Comparison of ENCODE assay signal across 8 cellular contexts in genomic region chr17:40075216-40076100, GRCh38. TPM values are rescaled to one million over a fixed set of nuclear protein-coding genes. Genes with fewer than 3 reads are reported as not detected.
A peak's percentile ranks its signal among the peaks of the same experiment; 100 is the strongest.
DNase-seq lines count a peak whose midpoint lies in the region; ATAC-seq and TF ChIP-seq lines count a peak whose summit lies in the region.

No MANE protein-coding gene starts in this region.

- peaks cover 0 to 8% of the 10 kb centered on the region in 2 experiments for H3K36me3 ChIP-seq in SK-N-SH (replicated peaks in 1 of 2; ENCODE audit: control insufficient read depth in 1 of 2, insufficient read depth in 2 of 2, low read length in 1 of 2)
- peaks cover 0 to 58% (median 29%) of the 10 kb centered on the region in 9 donors for H3K36me3 ChIP-seq in heart right ventricle
- peaks cover 0 to 56% of the 10 kb centered on the region in 2 donors for H3K36me3 ChIP-seq in psoas muscle (ENCODE audit: insufficient read depth in 1 of 2, low read depth in 1 of 2)

- TF ChIP-seq RAD21 in Ishikawa (IDR thresholded peaks at IDR 0.05; ENCODE audit: low read depth) (peak; percentile 68), SK-N-SH (IDR thresholded peaks at IDR 0.05; ENCODE audit: low read length) (peak; percentile 69)

- H3K27ac Mint-ChIP-seq in activated naive CD8-positive, alpha-beta T cell, result peak overlapping the region; percentile 50

- H3K9me3 ChIP-seq in SK-N-SH, result no peaks in the 10 kb centered on the region
- H3K9me3 ChIP-seq in heart right ventricle, result no peaks in the 10 kb centered on the region
- no peaks in the 10 kb centered on the region for H3K9me3 ChIP-seq in psoas muscle

- peak; percentile 21; the same call in 1 of the 2 replicates for TF ChIP-seq EP300 in Ishikawa (IDR thresholded peaks at IDR 0.05; ENCODE audit: borderline replicate concordance)
- peak in 1 of 2 experiments; percentile 12; a peak in 1 of 4 replicates for TF ChIP-seq EP300 in SK-N-SH (IDR thresholded peaks at IDR 0.05; ENCODE audit: borderline replicate concordance in 1 of 2, low read depth in 1 of 2, low read length in 1 of 2)

- peak overlapping the region; percentile 54 to 76; a peak in 3 of 4 replicates for H3K27ac ChIP-seq in SK-N-SH (ENCODE audit: low read depth in 2 of 2, low read length in 1 of 2)
- peak overlapping the region; percentile 74 to 99 (median 90) for H3K27ac ChIP-seq in heart right ventricle
- peak overlapping the region; percentile 94 for H3K27ac ChIP-seq in psoas muscle

- peak overlapping the region; percentile 54; the same call in 1 of the 2 replicates for H3K4me2 ChIP-seq in SK-N-SH

- no peaks in the 10 kb centered on the region for H3K27me3 Mint-ChIP-seq in activated naive CD8-positive, alpha-beta T cell

- in situ Hi-C loops in Caki2 (cut with HindIII; ENCODE audit: low pct_unique_long_range_greater_than_20kb, low sequenced_read_pairs), result no loop called here

- POLR2A ChIA-PET in SK-N-SH (lab: Yijun Ruan, JAX), result interaction anchor here (0.5 to 2.3 kb wide), 6 partner anchors 10 to 39 kb away, joined by 3 to 9 read pairs (median 5); partner anchors contain the start of gene THRA

- intact Hi-C loops in heart right ventricle (cut with DNase I) (loop anchor here in 2 of 10 donors (1.0 to 5.0 kb wide), 4 partner anchors 13 to 38 kb away; partner anchors contain the start of gene THRA (in 1 of the 2)), psoas muscle (cut with DNase I) (loop anchor here in 1 of 2 donors (2.0 kb wide), 1 partner anchor 15 kb away; no protein-coding TSS in a partner anchor)

- DNase-seq in Caki2 (ENCODE audit: low read depth), result peak; percentile 64
- peak; percentile 83 for DNase-seq in SK-N-SH
- DNase-seq in heart right ventricle, result peak; percentile 80 to 85
- DNase-seq in psoas muscle, result peak; percentile 83 to 93
- no peak for DNase-seq in COLO829 (ENCODE audit: low spot score)

- no peaks in the 10 kb centered on the region for H3K36me3 Mint-ChIP-seq in activated naive CD8-positive, alpha-beta T cell

- no peak overlapping the region for H2AFZ ChIP-seq in SK-N-SH (ENCODE audit: low read depth)

- no peak overlapping the region for H3K9ac ChIP-seq in SK-N-SH

- peaks cover 39% of the 10 kb centered on the region for H3K4me1 Mint-ChIP-seq in activated naive CD8-positive, alpha-beta T cell (ENCODE audit: low read depth)

- H3F3A ChIP-seq in SK-N-SH (replicated peaks; ENCODE audit: insufficient read depth), result peaks cover 10% of the 10 kb centered on the region

- H3K4me1 ChIP-seq in SK-N-SH (ENCODE audit: control insufficient read depth in 1 of 2, insufficient read depth in 2 of 2, low read depth in 1 of 2, low read length in 1 of 2), result peaks cover 31 to 58% of the 10 kb centered on the region in 2 experiments; a peak in 3 of 4 replicates
- H3K4me1 ChIP-seq in heart right ventricle, result peaks cover 43 to 74% (median 67%) of the 10 kb centered on the region in 9 donors
- peaks cover 67% of the 10 kb centered on the region for H3K4me1 ChIP-seq in psoas muscle

- H3K9me3 Mint-ChIP-seq in activated naive CD8-positive, alpha-beta T cell (ENCODE audit: low read depth), result no peaks in the 10 kb centered on the region

- H3K27me3 ChIP-seq in SK-N-SH (ENCODE audit: insufficient read depth) (no peaks in the 10 kb centered on the region), heart right ventricle (no peaks in the 10 kb centered on the region), psoas muscle (ENCODE audit: insufficient read depth in 3 of 3, low read length in 2 of 3) (no peaks in the 10 kb centered on the region)

- ATAC-seq in heart right ventricle (peak; percentile 53 to 77 (median 70)), psoas muscle (peak; percentile 64 to 72 (median 71)), HG03571 (IDR thresholded peaks at IDR 0.05; ENCODE audit: unreplicated experiment) (no peak)

- H4K20me1 ChIP-seq in SK-N-SH (ENCODE audit: insufficient read depth), result 0 out of 2 replicates have a peak, but pooled peaks cover 3% of the 10 kb centered on the region

- no peak overlapping the region for H3K4me3 Mint-ChIP-seq in activated naive CD8-positive, alpha-beta T cell

- H3K79me2 ChIP-seq in SK-N-SH (ENCODE audit: insufficient read depth), result peaks cover 10% of the 10 kb centered on the region; the same call in 1 of the 2 replicates

- TF ChIP-seq CTCF in SK-N-SH (IDR thresholded peaks at IDR 0.05) (peak; percentile 88), heart right ventricle (IDR thresholded peaks at IDR 0.05) (peak; percentile 70 to 89 (median 86)), psoas muscle (IDR thresholded peaks at IDR 0.05) (peak; percentile 88)

- 26% methylated on average over 11 of the region's 15 CpGs for WGBS in SK-N-SH (ENCODE audit: low lambda C conversion rate)
- 5 to 7% methylated on average over 15 of the region's 15 CpGs for WGBS in heart right ventricle, 2 donors
- WGBS in psoas muscle, 3 donors, result 3 to 8% (median 3%) methylated on average over 15 of the region's 15 CpGs

- no peaks in the 10 kb centered on the region for H3K9me2 ChIP-seq in SK-N-SH

- H3K4me3 ChIP-seq in SK-N-SH (ENCODE audit: low read depth in 2 of 2, low read length in 1 of 2), result no peak overlapping the region; a peak in 1 of 4 replicates
- peak overlapping the region in 6 of 10 donors; percentile 1 to 28 (median 16) for H3K4me3 ChIP-seq in heart right ventricle
- peak overlapping the region; percentile 51 for H3K4me3 ChIP-seq in psoas muscle

- CTCF ChIA-PET in SK-N-SH (lab: Yijun Ruan, JAX), result interaction anchor here (0.6 to 9.3 kb wide), 31 partner anchors 10 to 143 kb away, joined by 3 to 160 read pairs (median 9); partner anchors contain the start of genes CSF3, MED24, NR1D1 and THRA

TF ChIP-seq in Ishikawa, 13 proteins besides CTCF, POLR2A, EP300 and RAD21 (continues in another document):
- TF ChIP-seq EGR1 (IDR thresholded peaks at IDR 0.05) (no peak), CEBPB (IDR thresholded peaks at IDR 0.05) (no peak), YY1 (IDR thresholded peaks at IDR 0.05; ENCODE audit: low read depth) (no peak), MAX (IDR thresholded peaks at IDR 0.05) (no peak), FOXM1 (IDR thresholded peaks at IDR 0.05; ENCODE audit: borderline replicate concordance, low read depth) (no peak)

TF ChIP-seq in SK-N-SH, 30 proteins besides CTCF, POLR2A, EP300 and RAD21 (continues in another document):
- peak; percentile 53; the same call in 1 of the 2 replicates for TF ChIP-seq TCF12 (IDR thresholded peaks at IDR 0.05)

RNA-seq across cellular contexts. Expression of gene THRA, which starts 12.7 kb away (rescaled TPM):
- total RNA-seq in Caki2 (2014; rRNA removed; shearing (Covaris generic); ENCODE audit: low replicate concordance), result 9.1 and 16.4 TPM in 2 replicates
- polyA plus RNA-seq in SK-N-SH (2012; rRNA removed) (20.1 and 23.1 TPM in 2 replicates), heart right ventricle (10 to 100 TPM; 29.8 to 44.2 TPM), psoas muscle (10 to 100 TPM in 2 of 3 donors, 1 to 10 TPM in 1; 9.5 to 60.0 (median 29.0) TPM)
- polyA plus RNA-seq in SK-N-SH (2012; cell fraction: cytosol; rRNA removed), result 13.0 and 18.1 TPM in 2 replicates
- polyA plus RNA-seq in SK-N-SH (2012; cell fraction: nucleus; rRNA removed), result 13.7 and 14.4 TPM in 2 replicates
- total RNA-seq in heart right ventricle (100 to 1,000 TPM in 1 of 10 donors, 10 to 100 TPM in 9; 59.8 to 102 (median 69.7) TPM), psoas muscle (10 to 100 TPM; 39.5 to 55.1 (median 42.9) TPM)

RNA-seq across cellular contexts. Expression of gene MED24, which starts 21.2 kb away (rescaled TPM):
- 36.7 and 97.2 TPM in 2 replicates for total RNA-seq in Caki2 (2014; rRNA removed; shearing (Covaris generic); ENCODE audit: low replicate concordance)
- polyA plus RNA-seq in SK-N-SH (2012; rRNA removed) (62.8 and 64.5 TPM in 2 replicates), heart right ventricle (10 to 100 TPM; 47.2 to 75.6 TPM), psoas muscle (100 to 1,000 TPM in 1 of 3 donors, 10 to 100 TPM in 2; 51.1 to 115 (median 55.9) TPM)
- polyA plus RNA-seq in SK-N-SH (2012; cell fraction: cytosol; rRNA removed), result 32.9 and 39.9 TPM in 2 replicates
- 178 and 231 TPM in 2 replicates for polyA plus RNA-seq in SK-N-SH (2012; cell fraction: nucleus; rRNA removed)
- total RNA-seq in heart right ventricle (10 to 100 TPM; 46.7 to 63.2 (median 58.4) TPM), psoas muscle (100 to 1,000 TPM in 2 of 4 donors, 10 to 100 TPM in 2; 56.3 to 120 (median 87.9) TPM)

RNA-seq across cellular contexts. Expression of gene NR1D1, which starts 24.9 kb away (rescaled TPM):
- total RNA-seq in Caki2 (2014; rRNA removed; shearing (Covaris generic); ENCODE audit: low replicate concordance), result 1.1 and 1.6 TPM in 2 replicates
- polyA plus RNA-seq in SK-N-SH (2012; rRNA removed) (2.1 and 6.5 TPM in 2 replicates), heart right ventricle (10 to 100 TPM in 1 of 2 donors, 1 to 10 TPM in 1; 7.1 to 24.4 TPM), psoas muscle (10 to 100 TPM; 21.4 to 41.6 (median 24.4) TPM)
- 3.9 and 6.0 TPM in 2 replicates for polyA plus RNA-seq in SK-N-SH (2012; cell fraction: cytosol; rRNA removed)
- polyA plus RNA-seq in SK-N-SH (2012; cell fraction: nucleus; rRNA removed), result 16.9 and 17.9 TPM in 2 replicates
- total RNA-seq in heart right ventricle (10 to 100 TPM in 7 of 10 donors, 1 to 10 TPM in 3; 5.5 to 41.3 (median 29.9) TPM), psoas muscle (10 to 100 TPM; 29.4 to 88.7 (median 51.0) TPM)

RNA-seq across cellular contexts. Expression of gene MSL1, which starts 46.3 kb away (rescaled TPM):
- 32.3 and 42.7 TPM in 2 replicates for total RNA-seq in Caki2 (2014; rRNA removed; shearing (Covaris generic); ENCODE audit: low replicate concordance)
- polyA plus RNA-seq in SK-N-SH (2012; rRNA removed) (30.2 and 39.8 TPM in 2 replicates), heart right ventricle (10 to 100 TPM; 45.5 to 65.0 TPM), psoas muscle (10 to 100 TPM; 48.6 to 84.7 (median 56.4) TPM)
- 32.5 and 37.5 TPM in 2 replicates for polyA plus RNA-seq in SK-N-SH (2012; cell fraction: cytosol; rRNA removed)
- 55.2 and 97.3 TPM in 2 replicates for polyA plus RNA-seq in SK-N-SH (2012; cell fraction: nucleus; rRNA removed)
- total RNA-seq in heart right ventricle (10 to 100 TPM; 26.3 to 57.4 (median 37.7) TPM), psoas muscle (10 to 100 TPM; 63.3 to 75.6 (median 69.0) TPM)

Comparison
In these comparisons a context has a peak if more than half of its experiments do, and no peak if none do; other contexts are left out.
1. H3K4me3 ChIP-seq: peak in heart right ventricle (6 of 10) and psoas muscle (single experiment); none in SK-N-SH (0 of 2).
2. Peak in every context shown above with its lines, with median percentiles within 50 percentile points of each other: H3K27ac ChIP-seq and CTCF ChIP-seq.